ENCODE assay signal across 8 cellular contexts in the genomic region with DNA sequence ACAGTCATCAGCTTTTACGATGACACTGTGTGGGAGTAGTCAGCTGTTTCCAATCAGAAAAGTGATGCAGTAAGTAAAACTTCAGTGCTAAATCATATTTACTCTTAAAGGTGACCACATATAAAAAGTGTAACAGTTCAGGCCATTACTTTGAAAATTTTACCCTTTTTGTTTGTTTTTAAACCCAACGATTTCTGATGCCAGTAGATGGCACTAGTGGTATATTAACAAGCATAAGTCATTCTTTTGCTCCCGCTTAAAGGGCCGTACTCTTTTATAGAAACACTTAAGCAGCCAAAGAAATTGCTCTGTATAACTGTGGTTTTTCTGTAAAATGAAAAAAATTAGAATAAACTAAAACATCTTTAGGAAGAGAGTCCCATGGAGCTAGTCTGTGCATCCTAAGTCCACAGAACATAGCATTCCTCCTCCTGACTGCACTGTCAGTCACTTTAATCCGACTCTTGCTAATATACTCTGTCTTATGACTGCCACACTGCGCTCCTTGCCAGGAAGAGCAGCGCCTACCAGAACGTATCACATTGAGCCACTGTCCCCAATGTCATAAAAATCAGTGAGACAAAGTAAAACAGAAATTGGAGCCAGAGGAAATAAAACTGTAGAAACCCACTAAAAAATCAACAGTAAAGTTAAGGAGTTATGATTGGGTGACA. TPM values are rescaled to one million over a fixed set of nuclear protein-coding genes. Genes with fewer than 3 reads are reported as not detected.
DNase-seq lines count a peak whose midpoint lies in the region; ATAC-seq and TF ChIP-seq lines count a peak whose summit lies in the region.

No MANE protein-coding gene starts in this region.

- no peak overlapping the region; a peak in 1 of 4 replicates for H3K4me3 ChIP-seq in SK-N-SH (ENCODE audit: low read depth in 2 of 2, low read length in 1 of 2)
- no peak overlapping the region for H3K4me3 ChIP-seq in fibroblast of lung (replicated peaks in 1 of 4; ENCODE audit: control extremely low read depth in 1 of 4, insufficient read depth in 1 of 4, low read depth in 3 of 4, low read length in 4 of 4)

- H4K20me1 ChIP-seq in SK-N-SH (ENCODE audit: insufficient read depth) (no peaks in the 10 kb centered on the region), fibroblast of lung (ENCODE audit: control insufficient read depth, extremely low read depth, insufficient read depth, low read length) (no peaks in the 10 kb centered on the region)

- H2AFZ ChIP-seq in SK-N-SH (ENCODE audit: low read depth) (no peak overlapping the region), fibroblast of lung (ENCODE audit: low read length) (no peak overlapping the region)

- TF ChIP-seq EP300 in SK-N-SH (IDR thresholded peaks at IDR 0.05; ENCODE audit: borderline replicate concordance in 1 of 2, low read depth in 1 of 2, low read length in 1 of 2) = no peak

- DNase-seq in GM03348 (ENCODE audit: low spot score) (peak; percentile 73), SK-N-SH (peak; percentile 54), fibroblast of lung (ENCODE audit: low read depth in 2 of 2) (peak; percentile 59 to 84), neural crest cell (ENCODE audit: low read depth, low spot score) (no peak)
- DNase-seq in stimulated activated CD4-positive, alpha-beta T cell treated with anti-CD3 and anti-CD28 coated beads, Interleukin-4, amount 100 ng/mL, for 24 hours = no peak
- DNase-seq in activated naive CD4-positive, alpha-beta T cell treated with anti-CD3 and anti-CD28 coated beads for 36 hours = no peak

- no peaks in the 10 kb centered on the region for H3K9me3 Mint-ChIP-seq in neural crest cell
- no peaks in the 10 kb centered on the region for H3K9me3 Mint-ChIP-seq in activated naive CD4-positive, alpha-beta T cell treated with anti-CD3 and anti-CD28 coated beads for 36 hours

- peak overlapping the region; percentile 68 for H3K27ac Mint-ChIP-seq in neural crest cell (ENCODE audit: unreplicated experiment)
- H3K27ac Mint-ChIP-seq in activated naive CD4-positive, alpha-beta T cell treated with anti-CD3 and anti-CD28 coated beads for 36 hours = no peak overlapping the region

- 10% methylated on average over 8 of the region's 8 CpGs for WGBS in SK-N-SH (ENCODE audit: low lambda C conversion rate)

- H3K4me2 ChIP-seq in SK-N-SH (no peak overlapping the region), fibroblast of lung (ENCODE audit: extremely low read depth, insufficient read depth, low read length) (peak overlapping the region; percentile 38)

- ATAC-seq in HG02884 (IDR thresholded peaks at IDR 0.05; ENCODE audit: unreplicated experiment) = no peak

- TF ChIP-seq RAD21 in SK-N-SH (IDR thresholded peaks at IDR 0.05; ENCODE audit: low read length) = peak; percentile 71

- TF ChIP-seq CTCF in LNCAP (IDR thresholded peaks at IDR 0.05) (peak; percentile 66), SK-N-SH (IDR thresholded peaks at IDR 0.05) (peak; percentile 69), fibroblast of lung (conservative IDR thresholded peaks at IDR 0.05 in 1 of 2, IDR thresholded peaks at IDR 0.05 in 1 of 2; ENCODE audit: low read depth in 1 of 2, low read length in 2 of 2) (peak; percentile 54 to 58), neural crest cell (conservative IDR thresholded peaks at IDR 0.05) (peak; percentile 76)

- peaks cover 10% of the 10 kb centered on the region for H3K4me1 Mint-ChIP-seq in neural crest cell
- no peaks in the 10 kb centered on the region for H3K4me1 Mint-ChIP-seq in activated naive CD4-positive, alpha-beta T cell treated with anti-CD3 and anti-CD28 coated beads for 36 hours (ENCODE audit: low read depth)

- peaks cover 4% of the 10 kb centered on the region for H3K36me3 Mint-ChIP-seq in neural crest cell (ENCODE audit: low read depth)
- H3K36me3 Mint-ChIP-seq in activated naive CD4-positive, alpha-beta T cell treated with anti-CD3 and anti-CD28 coated beads for 36 hours (ENCODE audit: low read depth) = no peaks in the 10 kb centered on the region

- H3K9ac ChIP-seq in SK-N-SH = no peak overlapping the region
- no peak overlapping the region for H3K9ac ChIP-seq in fibroblast of lung (ENCODE audit: insufficient read depth, low read length)

- H3K27me3 Mint-ChIP-seq in neural crest cell (ENCODE audit: low read depth) = no peaks in the 10 kb centered on the region
- H3K27me3 Mint-ChIP-seq in activated naive CD4-positive, alpha-beta T cell treated with anti-CD3 and anti-CD28 coated beads for 36 hours (ENCODE audit: low read depth) = peaks cover 2% of the 10 kb centered on the region

- POLR2A ChIA-PET in SK-N-SH (lab: Yijun Ruan, JAX) = no interaction called here

- H3K4me1 ChIP-seq in SK-N-SH (ENCODE audit: control insufficient read depth in 1 of 2, insufficient read depth in 2 of 2, low read depth in 1 of 2, low read length in 1 of 2) (peaks cover 0 to 5% of the 10 kb centered on the region in 2 experiments; a peak in 1 of 4 replicates), fibroblast of lung (ENCODE audit: control insufficient read depth, extremely low read depth, insufficient read depth, low read length) (peaks cover 3% of the 10 kb centered on the region)

- no peaks in the 10 kb centered on the region for H3K79me2 ChIP-seq in SK-N-SH (ENCODE audit: insufficient read depth)
- H3K79me2 ChIP-seq in fibroblast of lung (ENCODE audit: control insufficient read depth, insufficient read depth, low read length) = no peaks in the 10 kb centered on the region

- H3K27ac ChIP-seq in SK-N-SH (ENCODE audit: low read depth in 2 of 2, low read length in 1 of 2) = no peak overlapping the region
- no peak overlapping the region for H3K27ac ChIP-seq in fibroblast of lung (ENCODE audit: insufficient read depth, low read length)

- intact Hi-C loops in activated naive CD4-positive, alpha-beta T cell treated with anti-CD3 and anti-CD28 coated beads for 36 hours (cut with micrococcal nuclease) = loop anchor here (1.0 to 2.0 kb wide), 5 partner anchors 80 to 337 kb away; no protein-coding TSS in a partner anchor

- CTCF ChIA-PET in SK-N-SH (lab: Yijun Ruan, JAX) = interaction anchor here (0.5 to 3.7 kb wide), 21 partner anchors 10 to 676 kb away, joined by 3 to 19 read pairs (median 4); a partner anchor contains a TSS
- CTCF ChIA-PET in activated naive CD4-positive, alpha-beta T cell treated with anti-CD3 and anti-CD28 coated beads for 36 hours (lab: Charles Lee) = interaction anchor here (0.6 to 7.1 kb wide), 15 partner anchors 11 to 343 kb away, joined by 3 to 55 read pairs (median 3); no protein-coding TSS in a partner anchor

- H3K9me3 ChIP-seq in SK-N-SH (no peaks in the 10 kb centered on the region), fibroblast of lung (ENCODE audit: control insufficient read depth, insufficient read depth, low read depth, low read length) (no peaks in the 10 kb centered on the region)

- H3K4me3 Mint-ChIP-seq in neural crest cell = no peak overlapping the region
- no peak overlapping the region for H3K4me3 Mint-ChIP-seq in activated naive CD4-positive, alpha-beta T cell treated with anti-CD3 and anti-CD28 coated beads for 36 hours

- H3K27me3 ChIP-seq in SK-N-SH (ENCODE audit: insufficient read depth) (peaks cover 61% of the 10 kb centered on the region), fibroblast of lung (ENCODE audit: control insufficient read depth, insufficient read depth, low read length) (no peaks in the 10 kb centered on the region)

- H3K9me2 ChIP-seq in SK-N-SH = no peaks in the 10 kb centered on the region

- H3K36me3 ChIP-seq in SK-N-SH (replicated peaks in 1 of 2; ENCODE audit: control insufficient read depth in 1 of 2, insufficient read depth in 2 of 2, low read length in 1 of 2) = no peaks in the 10 kb centered on the region
- H3K36me3 ChIP-seq in fibroblast of lung (ENCODE audit: control insufficient read depth, insufficient read depth, low read length) = peaks cover 3% of the 10 kb centered on the region

- no peaks in the 10 kb centered on the region for H3F3A ChIP-seq in SK-N-SH (replicated peaks; ENCODE audit: insufficient read depth)

TF ChIP-seq in SK-N-SH, 30 proteins besides CTCF, POLR2A, EP300 and RAD21:
- TF ChIP-seq, protein P1, sequence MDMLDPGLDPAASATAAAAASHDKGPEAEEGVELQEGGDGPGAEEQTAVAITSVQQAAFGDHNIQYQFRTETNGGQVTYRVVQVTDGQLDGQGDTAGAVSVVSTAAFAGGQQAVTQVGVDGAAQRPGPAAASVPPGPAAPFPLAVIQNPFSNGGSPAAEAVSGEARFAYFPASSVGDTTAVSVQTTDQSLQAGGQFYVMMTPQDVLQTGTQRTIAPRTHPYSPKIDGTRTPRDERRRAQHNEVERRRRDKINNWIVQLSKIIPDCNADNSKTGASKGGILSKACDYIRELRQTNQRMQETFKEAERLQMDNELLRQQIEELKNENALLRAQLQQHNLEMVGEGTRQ (IDR thresholded peaks at IDR 0.05; ENCODE audit: borderline replicate concordance, low read depth, low read length) = no peak
- 0 out of 2 replicates have a peak, but pooled peaks have one; percentile 22 for TF ChIP-seq SMC3 (IDR thresholded peaks at IDR 0.05; ENCODE audit: low read depth, low read length)

RNA-seq across cellular contexts. Expression of a gene that starts 25.1 kb away (rescaled TPM):
- polyA plus RNA-seq in SK-N-SH (2012; rRNA removed) (4.8 and 7.6 TPM in 2 replicates), fibroblast of lung (17.2 and 30.0 TPM in 2 replicates)
- polyA plus RNA-seq in SK-N-SH (2012; cell fraction: cytosol; rRNA removed) = 5.1 and 5.7 TPM in 2 replicates
- polyA plus RNA-seq in SK-N-SH (2012; cell fraction: nucleus; rRNA removed) = 3.9 and 6.0 TPM in 2 replicates
- total RNA-seq in fibroblast of lung (13.9 and 21.5 TPM in 2 replicates), neural crest cell (26.5 and 31.5 TPM in 2 replicates)
- 62.9 and 80.9 TPM in 2 replicates for polyA plus RNA-seq in fibroblast of lung (2012)
- polyA minus RNA-seq in fibroblast of lung (ENCODE audit: low replicate concordance) = 0.79 and 1.2 TPM in 2 replicates
- 10 to 100 TPM; 48.5 to 50.8 TPM for total RNA-seq in activated naive CD4-positive, alpha-beta T cell treated with anti-CD3 and anti-CD28 coated beads for 36 hours

RNA-seq across cellular contexts. Expression of a gene that starts 51.4 kb away (rescaled TPM):
- polyA plus RNA-seq in SK-N-SH (2012; rRNA removed) (not detected in 2 replicates), fibroblast of lung (not detected in 2 replicates)
- polyA plus RNA-seq in SK-N-SH (2012; cell fraction: cytosol; rRNA removed) = not detected in 2 replicates
- polyA plus RNA-seq in SK-N-SH (2012; cell fraction: nucleus; rRNA removed) = not detected in 2 replicates
- total RNA-seq in fibroblast of lung (not detected in 2 replicates), neural crest cell (not detected in 2 replicates)
- polyA plus RNA-seq in fibroblast of lung (2012) = not detected in 2 replicates
- polyA minus RNA-seq in fibroblast of lung (ENCODE audit: low replicate concordance) = not detected in 2 replicates
- total RNA-seq in activated naive CD4-positive, alpha-beta T cell treated with anti-CD3 and anti-CD28 coated beads for 36 hours = not detected

Comparison
In these comparisons a context has a peak if more than half of its experiments do, and no peak if none do; other contexts are left out.
1. DNase-seq: peak in GM03348 (single experiment), SK-N-SH (single experiment) and fibroblast of lung (2 of 2); none in neural crest cell (single experiment), stimulated activated CD4-positive, alpha-beta T cell treated with anti-CD3 and anti-CD28 coated beads, Interleukin-4, amount 100 ng/mL, for 24 hours (single experiment) and activated naive CD4-positive, alpha-beta T cell treated with anti-CD3 and anti-CD28 coated beads for 36 hours (single experiment).
2. Peak in every context shown above with its lines, with median percentiles within 50 percentile points of each other: CTCF ChIP-seq.